In the genomic region with DNA sequence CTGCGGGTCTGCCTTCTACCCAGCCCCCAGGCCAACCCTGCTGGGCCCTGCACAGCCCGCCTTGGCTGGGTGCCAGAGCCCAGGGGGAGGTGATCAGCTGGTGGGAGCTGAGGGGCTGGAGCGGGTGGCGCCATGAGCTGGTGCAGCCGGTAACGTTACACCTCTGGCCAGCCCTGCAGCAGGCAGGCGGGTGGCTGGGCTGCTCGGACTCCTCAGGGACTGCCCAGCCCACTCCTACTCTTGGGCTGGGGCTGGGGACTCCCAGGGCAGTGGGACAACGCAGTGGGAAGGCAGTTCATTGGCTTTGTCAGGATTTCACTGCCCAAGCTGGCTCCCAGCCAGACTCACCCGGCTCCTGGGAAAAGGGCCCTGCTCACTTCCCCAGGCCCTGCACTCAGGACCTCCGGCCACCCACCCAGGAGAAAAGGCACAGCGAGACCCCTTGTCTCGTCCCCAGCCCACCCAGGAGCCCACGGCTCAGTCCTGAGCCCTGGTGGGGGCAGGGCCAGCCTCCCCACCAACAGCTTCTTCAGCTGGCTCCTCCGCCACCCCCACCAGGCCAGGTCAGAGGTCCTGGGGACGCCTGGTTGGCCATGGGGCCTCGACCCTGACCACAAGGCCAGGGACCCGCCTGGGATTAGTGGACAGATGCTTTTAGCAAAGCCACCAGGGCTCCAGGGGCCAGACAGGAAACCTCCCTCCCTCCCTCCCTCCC, we compare ENCODE assay signal across 9 cellular contexts. TPM values are rescaled to one million over a fixed set of nuclear protein-coding genes. Genes with fewer than 3 reads are reported as not detected.
DNase-seq lines count a peak whose midpoint lies in the region; ATAC-seq and TF ChIP-seq lines count a peak whose summit lies in the region.
"Had no signal": no experiment of that assay in that cellular context is flagged by ENCODE, and none has a peak within 500 bp of the region (broad histone marks: within the 10 kb centered on the region; RNA-seq: fewer than 3 reads in every experiment).

No MANE protein-coding gene starts in this region.

- DNase-seq in HuH-7 (ENCODE audit: low spot score) (peak; percentile 69), SJCRH30 (peak; percentile 86 to 90), heart left ventricle (peak in 2 of 5 donors; percentile 45 to 54), NOMO-1 treated with dmso at 0.1 percent for 144 hours (lab: John Stamatoyannopoulos, UW; ENCODE audit: unreplicated experiment) (no peak), hepatic stellate cell (ENCODE audit: low spot score) (no peak), KG1 (lab: John Stamatoyannopoulos, UW) (no peak), ACHN (no peak)

- no peak for TF ChIP-seq CTCF in heart left ventricle (IDR thresholded peaks at IDR 0.05)

- WGBS in heart left ventricle, 4 donors: 25 to 47% (median 39%) methylated on average over 8 to 18 of the region's 18 CpGs

- peak overlapping the region in 2 of 5 donors; percentile 14 to 39 for H3K9ac ChIP-seq in subcutaneous abdominal adipose tissue (ENCODE audit: low read length in 5 of 5)

- H3K4me3 ChIP-seq in SJCRH30 (peak overlapping the region; percentile 96), heart left ventricle (peak overlapping the region; percentile 51 to 89 (median 70)), subcutaneous abdominal adipose tissue (ENCODE audit: low read depth in 1 of 5, low read length in 5 of 5) (peak overlapping the region in 3 of 5 donors; percentile 55 to 61 (median 58))

- peak in 2 of 4 donors; percentile 10 to 17 for ATAC-seq in heart left ventricle

- TF ChIP-seq POLR2A in heart left ventricle (IDR thresholded peaks at IDR 0.05): no peak

- intact Hi-C loops in heart left ventricle (cut with DNase I): loop anchor here in 1 of 10 donors (5.0 kb wide), 1 partner anchor 48 kb away; a partner anchor contains a TSS

- H3K27ac ChIP-seq in SJCRH30 (peak overlapping the region; percentile 73), heart left ventricle (peak overlapping the region in 11 of 12 donors; percentile 24 to 87 (median 74)), subcutaneous abdominal adipose tissue (ENCODE audit: low read depth, low read length) (no peak overlapping the region)

- peaks cover 18% of the 10 kb centered on the region for H3K4me1 ChIP-seq in SJCRH30
- H3K4me1 ChIP-seq in heart left ventricle: peaks cover 0 to 65% (median 34%) of the 10 kb centered on the region in 12 donors
- peaks cover 2 to 33% (median 21%) of the 10 kb centered on the region in 5 donors for H3K4me1 ChIP-seq in subcutaneous abdominal adipose tissue (ENCODE audit: control insufficient read depth in 5 of 5, insufficient read depth in 5 of 5, low read length in 5 of 5)

- in situ Hi-C loops in ACHN (cut with HindIII; ENCODE audit: low pct_ligation_motif_present, low pct_unique_long_range_greater_than_20kb, low sequenced_read_pairs): no loop called here

- no peaks in the 10 kb centered on the region for H3K9me3 ChIP-seq in SJCRH30 (replicated peaks)
- H3K9me3 ChIP-seq in heart left ventricle: no peaks in the 10 kb centered on the region
- no peaks in the 10 kb centered on the region for H3K9me3 ChIP-seq in subcutaneous abdominal adipose tissue (ENCODE audit: control insufficient read depth in 5 of 5, low read length in 5 of 5)

- H3K27me3 ChIP-seq in SJCRH30: no peaks in the 10 kb centered on the region
- H3K27me3 ChIP-seq in heart left ventricle: peaks cover 0 to 9% (median 0%) of the 10 kb centered on the region in 9 donors
- H3K27me3 ChIP-seq in subcutaneous abdominal adipose tissue (ENCODE audit: control insufficient read depth in 5 of 5, insufficient read depth in 4 of 5, low read length in 5 of 5): peaks cover 0 to 16% (median 0%) of the 10 kb centered on the region in 5 donors

- peaks cover 45% of the 10 kb centered on the region for H3K36me3 ChIP-seq in SJCRH30
- peaks cover 0 to under 1% (median 0%) of the 10 kb centered on the region in 9 donors for H3K36me3 ChIP-seq in heart left ventricle
- H3K36me3 ChIP-seq in subcutaneous abdominal adipose tissue (ENCODE audit: control insufficient read depth in 5 of 5, insufficient read depth in 5 of 5, low read length in 5 of 5): no peaks in the 10 kb centered on the region

RNA-seq across cellular contexts. Expression of a gene that starts 1.0 kb away (rescaled TPM):
- total RNA-seq in SJCRH30 (2014; rRNA removed; shearing (Covaris generic)): 115 and 120 TPM in 2 replicates
- 10 to 100 TPM in 2 of 9 donors, 1 to 10 TPM in 7; 4.1 to 30.4 (median 5.9) TPM for total RNA-seq in heart left ventricle
- polyA plus RNA-seq in heart left ventricle: 1 to 10 TPM; 5.0 to 9.7 TPM

RNA-seq across cellular contexts. Expression of a gene that starts 31.3 kb away (rescaled TPM):
- total RNA-seq in SJCRH30 (2014; rRNA removed; shearing (Covaris generic)): 1.8 TPM in 2 replicates
- total RNA-seq in heart left ventricle: 10 to 100 TPM in 8 of 9 donors, 1 to 10 TPM in 1; 8.3 to 26.8 (median 17.8) TPM
- 10 to 100 TPM; 12.0 to 18.6 TPM for polyA plus RNA-seq in heart left ventricle
- total RNA-seq: M059J had no signal

RNA-seq across cellular contexts. Expression of a gene that starts 48.3 kb away (rescaled TPM):
- 56.8 and 64.7 TPM in 2 replicates for total RNA-seq in SJCRH30 (2014; rRNA removed; shearing (Covaris generic))
- 10 to 100 TPM; 26.2 to 40.9 (median 30.3) TPM for total RNA-seq in heart left ventricle
- 10 to 100 TPM; 16.0 to 68.8 TPM for polyA plus RNA-seq in heart left ventricle

Comparison
In these comparisons a context has a peak if more than half of its experiments do, and no peak if none do; other contexts are left out.
1. DNase-seq: peak in HuH-7 (single experiment) and SJCRH30 (2 of 2); none in NOMO-1 treated with dmso at 0.1 percent for 144 hours (single experiment), hepatic stellate cell (single experiment), KG1 (single experiment) and ACHN (single experiment).
2. Peak in every context shown above with its lines, with median percentiles within 50 percentile points of each other: H3K4me3 ChIP-seq.